1 cellular context compared by ENCODE assay signal in the genomic region with DNA sequence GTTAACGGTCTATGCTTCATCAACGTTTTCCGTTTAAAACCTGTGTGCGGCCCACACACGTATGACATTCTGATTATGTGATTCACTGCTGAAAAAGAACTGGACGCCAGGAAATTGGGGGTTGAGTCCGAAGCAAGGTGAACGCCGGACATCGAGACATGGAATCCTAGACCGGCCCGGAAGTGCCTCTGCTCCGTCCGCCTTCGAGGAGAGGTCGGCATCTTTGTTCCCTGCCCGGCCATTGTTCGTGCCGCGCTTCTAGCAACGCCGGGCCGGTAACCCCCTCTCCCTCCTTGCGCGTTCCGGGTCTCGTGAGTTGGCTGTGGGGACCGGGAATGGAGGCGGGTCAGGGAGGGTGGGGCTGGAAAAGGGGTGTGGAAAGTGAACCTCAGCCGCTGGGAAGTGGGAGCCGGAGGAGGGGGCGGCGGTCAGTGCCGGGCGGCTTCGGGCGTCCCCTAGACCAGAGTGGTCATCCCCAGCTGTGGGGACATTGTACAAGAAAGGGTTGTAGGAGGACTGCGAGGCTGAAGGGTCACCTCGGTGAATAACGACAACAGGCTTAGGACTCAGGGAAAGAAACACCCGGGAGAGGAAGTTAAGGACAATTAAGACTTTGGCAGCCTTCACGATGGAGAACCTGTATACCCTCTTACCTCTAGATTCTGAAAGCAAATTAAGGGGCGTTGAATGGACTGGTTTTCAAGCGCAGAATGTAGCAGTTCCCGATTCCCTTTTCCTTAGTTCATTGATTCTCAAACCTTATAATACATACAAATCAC.
TF ChIP-seq lines count a peak whose summit lies in the region.

TSS of gene ZSCAN9 (plus strand) at position 220 of the 779 bp plus-strand sequence. CDS start 1,810 bp downstream, outside the sequence.

TF ChIP-seq in K562, 482 proteins besides CTCF, POLR2A, EP300 and RAD21 (continued from another document and continues in another):
- TF ChIP-seq, protein P1, sequence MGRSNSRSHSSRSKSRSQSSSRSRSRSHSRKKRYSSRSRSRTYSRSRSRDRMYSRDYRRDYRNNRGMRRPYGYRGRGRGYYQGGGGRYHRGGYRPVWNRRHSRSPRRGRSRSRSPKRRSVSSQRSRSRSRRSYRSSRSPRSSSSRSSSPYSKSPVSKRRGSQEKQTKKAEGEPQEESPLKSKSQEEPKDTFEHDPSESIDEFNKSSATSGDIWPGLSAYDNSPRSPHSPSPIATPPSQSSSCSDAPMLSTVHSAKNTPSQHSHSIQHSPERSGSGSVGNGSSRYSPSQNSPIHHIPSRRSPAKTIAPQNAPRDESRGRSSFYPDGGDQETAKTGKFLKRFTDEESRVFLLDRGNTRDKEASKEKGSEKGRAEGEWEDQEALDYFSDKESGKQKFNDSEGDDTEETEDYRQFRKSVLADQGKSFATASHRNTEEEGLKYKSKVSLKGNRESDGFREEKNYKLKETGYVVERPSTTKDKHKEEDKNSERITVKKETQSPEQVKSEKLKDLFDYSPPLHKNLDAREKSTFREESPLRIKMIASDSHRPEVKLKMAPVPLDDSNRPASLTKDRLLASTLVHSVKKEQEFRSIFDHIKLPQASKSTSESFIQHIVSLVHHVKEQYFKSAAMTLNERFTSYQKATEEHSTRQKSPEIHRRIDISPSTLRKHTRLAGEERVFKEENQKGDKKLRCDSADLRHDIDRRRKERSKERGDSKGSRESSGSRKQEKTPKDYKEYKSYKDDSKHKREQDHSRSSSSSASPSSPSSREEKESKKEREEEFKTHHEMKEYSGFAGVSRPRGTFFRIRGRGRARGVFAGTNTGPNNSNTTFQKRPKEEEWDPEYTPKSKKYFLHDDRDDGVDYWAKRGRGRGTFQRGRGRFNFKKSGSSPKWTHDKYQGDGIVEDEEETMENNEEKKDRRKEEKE (IDR thresholded peaks at IDR 0.05; ENCODE audit: borderline replicate concordance in 1 of 2, control insufficient read depth in 1 of 2, low read depth in 2 of 2, low read length in 1 of 2), result peak in 1 of 2 experiments; percentile 96; a peak in 2 of 4 replicates
- 0 out of 2 replicates have a peak, but pooled peaks have one; percentile 29 for TF ChIP-seq SMC3 (conservative IDR thresholded peaks at IDR 0.05; ENCODE audit: insufficient read depth, low read depth, low read length)
- TF ChIP-seq ZNF175 (CRISPR knock-in tag; IDR thresholded peaks at IDR 0.05; ENCODE audit: low read depth), result no peak; the same call in 1 of the 2 replicates
- TF ChIP-seq CREM (IDR thresholded peaks at IDR 0.05; ENCODE audit: low read depth), result peak; percentile 74
- no peak for TF ChIP-seq THRB (CRISPR knock-in tag; conservative IDR thresholded peaks at IDR 0.05)
- 0 out of 2 replicates have a peak, but pooled peaks have one; percentile 4 for TF ChIP-seq DEAF1 (CRISPR knock-in tag; IDR thresholded peaks at IDR 0.05)
- no peak for TF ChIP-seq PTBP1 (IDR thresholded peaks at IDR 0.05; ENCODE audit: low read depth, low read length)
- no peak for TF ChIP-seq ZNF589 (CRISPR knock-in tag; IDR thresholded peaks at IDR 0.05; ENCODE audit: low read depth)
- peak; percentile 97 for TF ChIP-seq NCOA1 (IDR thresholded peaks at IDR 0.05; ENCODE audit: low read depth)
- peak; percentile 77; the same call in 1 of the 2 replicates for TF ChIP-seq KLF1 (tag; IDR thresholded peaks at IDR 0.05)
- no peak for TF ChIP-seq NFE2L1 (tag; IDR thresholded peaks at IDR 0.05; ENCODE audit: borderline replicate concordance, low read depth)
- peak; percentile 73; the same call in 1 of the 2 replicates for TF ChIP-seq GTF2F1 (IDR thresholded peaks at IDR 0.05; ENCODE audit: low read depth, low read length)
- TF ChIP-seq NFXL1 (CRISPR knock-in tag; IDR thresholded peaks at IDR 0.05), result no peak
- no peak for TF ChIP-seq NR1H2 (CRISPR knock-in tag; IDR thresholded peaks at IDR 0.05)
- TF ChIP-seq CEBPZ (IDR thresholded peaks at IDR 0.05; ENCODE audit: borderline replicate concordance, low read depth, low read length), result no peak
- no peak for TF ChIP-seq IRF2 (CRISPR knock-in tag; IDR thresholded peaks at IDR 0.05)
- TF ChIP-seq ZNF197 (CRISPR knock-in tag; IDR thresholded peaks at IDR 0.05; ENCODE audit: low read depth), result peak; percentile 28; the same call in 1 of the 2 replicates
- TF ChIP-seq, protein P2, sequence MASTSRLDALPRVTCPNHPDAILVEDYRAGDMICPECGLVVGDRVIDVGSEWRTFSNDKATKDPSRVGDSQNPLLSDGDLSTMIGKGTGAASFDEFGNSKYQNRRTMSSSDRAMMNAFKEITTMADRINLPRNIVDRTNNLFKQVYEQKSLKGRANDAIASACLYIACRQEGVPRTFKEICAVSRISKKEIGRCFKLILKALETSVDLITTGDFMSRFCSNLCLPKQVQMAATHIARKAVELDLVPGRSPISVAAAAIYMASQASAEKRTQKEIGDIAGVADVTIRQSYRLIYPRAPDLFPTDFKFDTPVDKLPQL (IDR thresholded peaks at IDR 0.05; ENCODE audit: extremely low read depth, insufficient read length), result peak; percentile 56
- peak; percentile 58; the same call in 1 of the 2 replicates for TF ChIP-seq ELF4 (CRISPR knock-in tag; IDR thresholded peaks at IDR 0.05)
- peak; percentile 78; the same call in 1 of the 2 replicates for TF ChIP-seq ZKSCAN1 (IDR thresholded peaks at IDR 0.05; ENCODE audit: low read depth, low read length)
- TF ChIP-seq FOXA1 (IDR thresholded peaks at IDR 0.05; ENCODE audit: borderline replicate concordance), result no peak
- TF ChIP-seq, protein P3, sequence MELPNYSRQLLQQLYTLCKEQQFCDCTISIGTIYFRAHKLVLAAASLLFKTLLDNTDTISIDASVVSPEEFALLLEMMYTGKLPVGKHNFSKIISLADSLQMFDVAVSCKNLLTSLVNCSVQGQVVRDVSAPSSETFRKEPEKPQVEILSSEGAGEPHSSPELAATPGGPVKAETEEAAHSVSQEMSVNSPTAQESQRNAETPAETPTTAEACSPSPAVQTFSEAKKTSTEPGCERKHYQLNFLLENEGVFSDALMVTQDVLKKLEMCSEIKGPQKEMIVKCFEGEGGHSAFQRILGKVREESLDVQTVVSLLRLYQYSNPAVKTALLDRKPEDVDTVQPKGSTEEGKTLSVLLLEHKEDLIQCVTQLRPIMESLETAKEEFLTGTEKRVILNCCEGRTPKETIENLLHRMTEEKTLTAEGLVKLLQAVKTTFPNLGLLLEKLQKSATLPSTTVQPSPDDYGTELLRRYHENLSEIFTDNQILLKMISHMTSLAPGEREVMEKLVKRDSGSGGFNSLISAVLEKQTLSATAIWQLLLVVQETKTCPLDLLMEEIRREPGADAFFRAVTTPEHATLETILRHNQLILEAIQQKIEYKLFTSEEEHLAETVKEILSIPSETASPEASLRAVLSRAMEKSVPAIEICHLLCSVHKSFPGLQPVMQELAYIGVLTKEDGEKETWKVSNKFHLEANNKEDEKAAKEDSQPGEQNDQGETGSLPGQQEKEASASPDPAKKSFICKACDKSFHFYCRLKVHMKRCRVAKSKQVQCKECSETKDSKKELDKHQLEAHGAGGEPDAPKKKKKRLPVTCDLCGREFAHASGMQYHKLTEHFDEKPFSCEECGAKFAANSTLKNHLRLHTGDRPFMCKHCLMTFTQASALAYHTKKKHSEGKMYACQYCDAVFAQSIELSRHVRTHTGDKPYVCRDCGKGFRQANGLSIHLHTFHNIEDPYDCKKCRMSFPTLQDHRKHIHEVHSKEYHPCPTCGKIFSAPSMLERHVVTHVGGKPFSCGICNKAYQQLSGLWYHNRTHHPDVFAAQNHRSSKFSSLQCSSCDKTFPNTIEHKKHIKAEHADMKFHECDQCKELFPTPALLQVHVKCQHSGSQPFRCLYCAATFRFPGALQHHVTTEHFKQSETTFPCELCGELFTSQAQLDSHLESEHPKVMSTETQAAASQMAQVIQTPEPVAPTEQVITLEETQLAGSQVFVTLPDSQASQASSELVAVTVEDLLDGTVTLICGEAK (IDR thresholded peaks at IDR 0.05), result peak; percentile 99
- TF ChIP-seq, protein P3 (CRISPR knock-in tag; IDR thresholded peaks at IDR 0.05), result no peak
- TF ChIP-seq, protein P4, sequence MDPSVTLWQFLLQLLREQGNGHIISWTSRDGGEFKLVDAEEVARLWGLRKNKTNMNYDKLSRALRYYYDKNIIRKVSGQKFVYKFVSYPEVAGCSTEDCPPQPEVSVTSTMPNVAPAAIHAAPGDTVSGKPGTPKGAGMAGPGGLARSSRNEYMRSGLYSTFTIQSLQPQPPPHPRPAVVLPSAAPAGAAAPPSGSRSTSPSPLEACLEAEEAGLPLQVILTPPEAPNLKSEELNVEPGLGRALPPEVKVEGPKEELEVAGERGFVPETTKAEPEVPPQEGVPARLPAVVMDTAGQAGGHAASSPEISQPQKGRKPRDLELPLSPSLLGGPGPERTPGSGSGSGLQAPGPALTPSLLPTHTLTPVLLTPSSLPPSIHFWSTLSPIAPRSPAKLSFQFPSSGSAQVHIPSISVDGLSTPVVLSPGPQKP (CRISPR knock-in tag; IDR thresholded peaks at IDR 0.05), result no peak
- TF ChIP-seq NR2C1 (IDR thresholded peaks at IDR 0.05), result peak; percentile 76; the same call in 1 of the 2 replicates
- TF ChIP-seq NR2C1 (tag; IDR thresholded peaks at IDR 0.05), result peak; percentile 89
- no peak for TF ChIP-seq ZNF143 (CRISPR knock-in tag; IDR thresholded peaks at IDR 0.05)
- TF ChIP-seq, protein P5, sequence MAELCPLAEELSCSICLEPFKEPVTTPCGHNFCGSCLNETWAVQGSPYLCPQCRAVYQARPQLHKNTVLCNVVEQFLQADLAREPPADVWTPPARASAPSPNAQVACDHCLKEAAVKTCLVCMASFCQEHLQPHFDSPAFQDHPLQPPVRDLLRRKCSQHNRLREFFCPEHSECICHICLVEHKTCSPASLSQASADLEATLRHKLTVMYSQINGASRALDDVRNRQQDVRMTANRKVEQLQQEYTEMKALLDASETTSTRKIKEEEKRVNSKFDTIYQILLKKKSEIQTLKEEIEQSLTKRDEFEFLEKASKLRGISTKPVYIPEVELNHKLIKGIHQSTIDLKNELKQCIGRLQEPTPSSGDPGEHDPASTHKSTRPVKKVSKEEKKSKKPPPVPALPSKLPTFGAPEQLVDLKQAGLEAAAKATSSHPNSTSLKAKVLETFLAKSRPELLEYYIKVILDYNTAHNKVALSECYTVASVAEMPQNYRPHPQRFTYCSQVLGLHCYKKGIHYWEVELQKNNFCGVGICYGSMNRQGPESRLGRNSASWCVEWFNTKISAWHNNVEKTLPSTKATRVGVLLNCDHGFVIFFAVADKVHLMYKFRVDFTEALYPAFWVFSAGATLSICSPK (IDR thresholded peaks at IDR 0.05; ENCODE audit: borderline replicate concordance), result no peak
